ENCODE assay signal across 1 cellular context in the genomic region with DNA sequence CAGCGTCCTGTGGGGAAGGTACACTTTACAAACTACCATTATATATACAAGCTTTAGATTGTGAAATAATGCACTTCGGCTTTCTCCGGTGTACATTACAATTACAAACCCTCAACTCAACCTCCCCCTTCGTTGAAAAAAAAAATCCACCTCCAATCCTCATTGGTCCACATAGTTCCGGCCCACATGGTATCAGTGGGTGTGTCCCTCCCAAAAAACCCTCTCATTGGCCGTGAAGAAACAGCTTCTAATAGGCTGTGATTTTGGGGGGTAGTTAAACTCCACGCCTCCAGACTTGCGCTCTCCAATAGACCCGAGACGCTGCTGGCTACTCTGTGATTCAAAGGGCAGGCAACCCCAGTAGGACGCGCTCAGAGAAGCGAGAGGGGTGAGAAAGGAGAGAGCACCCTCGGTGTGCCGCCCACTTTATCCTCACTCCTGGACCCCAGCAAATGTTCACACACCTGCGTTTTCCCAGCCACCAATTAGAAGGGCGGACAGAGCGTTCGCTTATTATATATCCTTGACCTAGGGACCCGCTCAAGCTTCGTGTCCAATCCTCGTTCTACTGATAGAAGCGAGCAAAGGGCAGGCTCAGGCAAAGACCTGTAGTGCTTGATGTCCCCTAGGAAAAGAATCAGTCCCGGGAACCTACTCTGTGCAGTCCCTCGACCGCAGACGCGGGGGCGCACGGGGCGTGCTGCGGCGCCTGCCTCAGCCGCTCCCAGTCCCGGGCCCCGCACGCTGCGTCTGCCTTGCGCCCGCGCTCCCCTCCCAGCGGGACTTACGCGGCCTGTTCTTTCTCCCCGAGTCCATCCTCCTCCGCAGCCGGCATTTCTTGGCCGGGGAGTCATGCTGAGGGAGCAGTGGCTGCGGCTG.
TF ChIP-seq lines count a peak whose summit lies in the region.

No MANE protein-coding gene starts in this region.

TF ChIP-seq in GM12878, 131 proteins besides CTCF, POLR2A, EP300 and RAD21 (continues in another document):
- TF ChIP-seq, protein P1, sequence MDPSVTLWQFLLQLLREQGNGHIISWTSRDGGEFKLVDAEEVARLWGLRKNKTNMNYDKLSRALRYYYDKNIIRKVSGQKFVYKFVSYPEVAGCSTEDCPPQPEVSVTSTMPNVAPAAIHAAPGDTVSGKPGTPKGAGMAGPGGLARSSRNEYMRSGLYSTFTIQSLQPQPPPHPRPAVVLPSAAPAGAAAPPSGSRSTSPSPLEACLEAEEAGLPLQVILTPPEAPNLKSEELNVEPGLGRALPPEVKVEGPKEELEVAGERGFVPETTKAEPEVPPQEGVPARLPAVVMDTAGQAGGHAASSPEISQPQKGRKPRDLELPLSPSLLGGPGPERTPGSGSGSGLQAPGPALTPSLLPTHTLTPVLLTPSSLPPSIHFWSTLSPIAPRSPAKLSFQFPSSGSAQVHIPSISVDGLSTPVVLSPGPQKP (IDR thresholded peaks at IDR 0.05; ENCODE audit: low read depth, low read length), result no peak
- no peak for TF ChIP-seq ZNF207 (IDR thresholded peaks at IDR 0.05; ENCODE audit: borderline replicate concordance)
- TF ChIP-seq ETV6 (conservative IDR thresholded peaks at IDR 0.05 in 1 of 2, IDR thresholded peaks at IDR 0.05 in 1 of 2; ENCODE audit: borderline replicate concordance in 1 of 2, low read depth in 1 of 2), result no peak
- no peak for TF ChIP-seq ZBTB40 (IDR thresholded peaks at IDR 0.05; ENCODE audit: borderline replicate concordance)
- no peak for TF ChIP-seq GATAD2B (conservative IDR thresholded peaks at IDR 0.05; ENCODE audit: low read depth)
- no peak for TF ChIP-seq IRF3 (IDR thresholded peaks at IDR 0.05)
- TF ChIP-seq IRF4 (IDR thresholded peaks at IDR 0.05; ENCODE audit: low read depth, low read length), result no peak
- peak; percentile 76 for TF ChIP-seq RUNX3 (IDR thresholded peaks at IDR 0.05; ENCODE audit: low read length)
- TF ChIP-seq, protein P2, sequence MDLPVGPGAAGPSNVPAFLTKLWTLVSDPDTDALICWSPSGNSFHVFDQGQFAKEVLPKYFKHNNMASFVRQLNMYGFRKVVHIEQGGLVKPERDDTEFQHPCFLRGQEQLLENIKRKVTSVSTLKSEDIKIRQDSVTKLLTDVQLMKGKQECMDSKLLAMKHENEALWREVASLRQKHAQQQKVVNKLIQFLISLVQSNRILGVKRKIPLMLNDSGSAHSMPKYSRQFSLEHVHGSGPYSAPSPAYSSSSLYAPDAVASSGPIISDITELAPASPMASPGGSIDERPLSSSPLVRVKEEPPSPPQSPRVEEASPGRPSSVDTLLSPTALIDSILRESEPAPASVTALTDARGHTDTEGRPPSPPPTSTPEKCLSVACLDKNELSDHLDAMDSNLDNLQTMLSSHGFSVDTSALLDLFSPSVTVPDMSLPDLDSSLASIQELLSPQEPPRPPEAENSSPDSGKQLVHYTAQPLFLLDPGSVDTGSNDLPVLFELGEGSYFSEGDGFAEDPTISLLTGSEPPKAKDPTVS (IDR thresholded peaks at IDR 0.05; ENCODE audit: low read depth, low read length), result no peak
- no peak for TF ChIP-seq CHD4 (IDR thresholded peaks at IDR 0.05)
- no peak for TF ChIP-seq NRF1 (conservative IDR thresholded peaks at IDR 0.05; ENCODE audit: low read depth, low read length)
- peak; percentile 80 for TF ChIP-seq SMAD1 (IDR thresholded peaks at IDR 0.05; ENCODE audit: low read depth, partially characterized antibody)
- TF ChIP-seq ZBED1 (IDR thresholded peaks at IDR 0.05; ENCODE audit: borderline replicate concordance), result no peak
- no peak for TF ChIP-seq MTA3 (IDR thresholded peaks at IDR 0.05; ENCODE audit: borderline replicate concordance, low read length)
- TF ChIP-seq SUZ12 (IDR thresholded peaks at IDR 0.05; ENCODE audit: unreplicated experiment), result no peak
- no peak for TF ChIP-seq RCOR1 (conservative IDR thresholded peaks at IDR 0.05; ENCODE audit: low read depth, low read length)
- TF ChIP-seq ZNF24 (IDR thresholded peaks at IDR 0.05), result no peak
- TF ChIP-seq IKZF2 (IDR thresholded peaks at IDR 0.05), result no peak
- TF ChIP-seq, protein P3, sequence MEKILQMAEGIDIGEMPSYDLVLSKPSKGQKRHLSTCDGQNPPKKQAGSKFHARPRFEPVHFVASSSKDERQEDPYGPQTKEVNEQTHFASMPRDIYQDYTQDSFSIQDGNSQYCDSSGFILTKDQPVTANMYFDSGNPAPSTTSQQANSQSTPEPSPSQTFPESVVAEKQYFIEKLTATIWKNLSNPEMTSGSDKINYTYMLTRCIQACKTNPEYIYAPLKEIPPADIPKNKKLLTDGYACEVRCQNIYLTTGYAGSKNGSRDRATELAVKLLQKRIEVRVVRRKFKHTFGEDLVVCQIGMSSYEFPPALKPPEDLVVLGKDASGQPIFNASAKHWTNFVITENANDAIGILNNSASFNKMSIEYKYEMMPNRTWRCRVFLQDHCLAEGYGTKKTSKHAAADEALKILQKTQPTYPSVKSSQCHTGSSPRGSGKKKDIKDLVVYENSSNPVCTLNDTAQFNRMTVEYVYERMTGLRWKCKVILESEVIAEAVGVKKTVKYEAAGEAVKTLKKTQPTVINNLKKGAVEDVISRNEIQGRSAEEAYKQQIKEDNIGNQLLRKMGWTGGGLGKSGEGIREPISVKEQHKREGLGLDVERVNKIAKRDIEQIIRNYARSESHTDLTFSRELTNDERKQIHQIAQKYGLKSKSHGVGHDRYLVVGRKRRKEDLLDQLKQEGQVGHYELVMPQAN (conservative IDR thresholded peaks at IDR 0.05), result peak; percentile 57
- peak; percentile 74; the same call in 1 of the 2 replicates for TF ChIP-seq POLR2AphosphoS2 (IDR thresholded peaks at IDR 0.05; ENCODE audit: low read depth, low read length)
- TF ChIP-seq SMARCA5 (IDR thresholded peaks at IDR 0.05), result no peak
- TF ChIP-seq, protein P4, sequence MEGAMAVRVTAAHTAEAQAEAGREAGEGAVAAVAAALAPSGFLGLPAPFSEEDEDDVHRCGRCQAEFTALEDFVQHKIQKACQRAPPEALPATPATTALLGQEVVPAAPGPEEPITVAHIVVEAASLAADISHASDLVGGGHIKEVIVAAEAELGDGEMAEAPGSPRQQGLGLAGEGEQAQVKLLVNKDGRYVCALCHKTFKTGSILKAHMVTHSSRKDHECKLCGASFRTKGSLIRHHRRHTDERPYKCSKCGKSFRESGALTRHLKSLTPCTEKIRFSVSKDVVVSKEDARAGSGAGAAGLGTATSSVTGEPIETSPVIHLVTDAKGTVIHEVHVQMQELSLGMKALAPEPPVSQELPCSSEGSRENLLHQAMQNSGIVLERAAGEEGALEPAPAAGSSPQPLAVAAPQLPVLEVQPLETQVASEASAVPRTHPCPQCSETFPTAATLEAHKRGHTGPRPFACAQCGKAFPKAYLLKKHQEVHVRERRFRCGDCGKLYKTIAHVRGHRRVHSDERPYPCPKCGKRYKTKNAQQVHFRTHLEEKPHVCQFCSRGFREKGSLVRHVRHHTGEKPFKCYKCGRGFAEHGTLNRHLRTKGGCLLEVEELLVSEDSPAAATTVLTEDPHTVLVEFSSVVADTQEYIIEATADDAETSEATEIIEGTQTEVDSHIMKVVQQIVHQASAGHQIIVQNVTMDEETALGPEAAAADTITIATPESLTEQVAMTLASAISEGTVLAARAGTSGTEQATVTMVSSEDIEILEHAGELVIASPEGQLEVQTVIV (IDR thresholded peaks at IDR 0.05; ENCODE audit: borderline replicate concordance, partially characterized antibody), result no peak
- no peak for TF ChIP-seq CEBPZ (IDR thresholded peaks at IDR 0.05; ENCODE audit: low read depth, low read length)
- no peak for TF ChIP-seq SMC3 (IDR thresholded peaks at IDR 0.05; ENCODE audit: borderline replicate concordance, low read length)
- no peak for TF ChIP-seq CBX3 (IDR thresholded peaks at IDR 0.05; ENCODE audit: borderline replicate concordance, low read depth)
- no peak for TF ChIP-seq SRF (IDR thresholded peaks at IDR 0.05; ENCODE audit: low read depth in 2 of 2, low read length in 2 of 2)
- peak; percentile 40; the same call in 1 of the 2 replicates for TF ChIP-seq CHD2 (IDR thresholded peaks at IDR 0.05; ENCODE audit: borderline replicate concordance, low read depth, low read length)
- TF ChIP-seq CHD1 (IDR thresholded peaks at IDR 0.05; ENCODE audit: low read depth, low read length), result no peak
- TF ChIP-seq FOXM1 (IDR thresholded peaks at IDR 0.05; ENCODE audit: low read depth, low read length), result no peak
- TF ChIP-seq JUNB (IDR thresholded peaks at IDR 0.05), result no peak
- peak; percentile 52; the same call in 1 of the 2 replicates for TF ChIP-seq RFX5 (IDR thresholded peaks at IDR 0.05; ENCODE audit: low read depth, low read length)
- TF ChIP-seq, protein P5, sequence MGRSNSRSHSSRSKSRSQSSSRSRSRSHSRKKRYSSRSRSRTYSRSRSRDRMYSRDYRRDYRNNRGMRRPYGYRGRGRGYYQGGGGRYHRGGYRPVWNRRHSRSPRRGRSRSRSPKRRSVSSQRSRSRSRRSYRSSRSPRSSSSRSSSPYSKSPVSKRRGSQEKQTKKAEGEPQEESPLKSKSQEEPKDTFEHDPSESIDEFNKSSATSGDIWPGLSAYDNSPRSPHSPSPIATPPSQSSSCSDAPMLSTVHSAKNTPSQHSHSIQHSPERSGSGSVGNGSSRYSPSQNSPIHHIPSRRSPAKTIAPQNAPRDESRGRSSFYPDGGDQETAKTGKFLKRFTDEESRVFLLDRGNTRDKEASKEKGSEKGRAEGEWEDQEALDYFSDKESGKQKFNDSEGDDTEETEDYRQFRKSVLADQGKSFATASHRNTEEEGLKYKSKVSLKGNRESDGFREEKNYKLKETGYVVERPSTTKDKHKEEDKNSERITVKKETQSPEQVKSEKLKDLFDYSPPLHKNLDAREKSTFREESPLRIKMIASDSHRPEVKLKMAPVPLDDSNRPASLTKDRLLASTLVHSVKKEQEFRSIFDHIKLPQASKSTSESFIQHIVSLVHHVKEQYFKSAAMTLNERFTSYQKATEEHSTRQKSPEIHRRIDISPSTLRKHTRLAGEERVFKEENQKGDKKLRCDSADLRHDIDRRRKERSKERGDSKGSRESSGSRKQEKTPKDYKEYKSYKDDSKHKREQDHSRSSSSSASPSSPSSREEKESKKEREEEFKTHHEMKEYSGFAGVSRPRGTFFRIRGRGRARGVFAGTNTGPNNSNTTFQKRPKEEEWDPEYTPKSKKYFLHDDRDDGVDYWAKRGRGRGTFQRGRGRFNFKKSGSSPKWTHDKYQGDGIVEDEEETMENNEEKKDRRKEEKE (IDR thresholded peaks at IDR 0.05), result no peak
- TF ChIP-seq RELA (IDR thresholded peaks at IDR 0.05; ENCODE audit: borderline replicate concordance, partially characterized antibody), result no peak
